Comparison of ENCODE assay signal across 1 cellular context in genomic region chr4:53361451-53361850, GRCh38.
TF ChIP-seq lines count a peak whose summit lies in the region.

No MANE protein-coding gene starts in this region.

TF ChIP-seq in GM12878, 131 proteins besides CTCF, POLR2A, EP300 and RAD21:
- TF ChIP-seq TCF3 (IDR thresholded peaks at IDR 0.05; ENCODE audit: borderline replicate concordance, insufficient read depth, low read depth, low read length) (no peak), MAX (IDR thresholded peaks at IDR 0.05; ENCODE audit: low read depth, low read length) (no peak)
